8 cellular contexts compared by ENCODE assay signal in genomic region chr4:83509156-83509585, GRCh38. TPM values are rescaled to one million over a fixed set of nuclear protein-coding genes. Genes with fewer than 3 reads are reported as not detected.
DNase-seq lines count a peak whose midpoint lies in the region; ATAC-seq, FAIRE-seq and TF ChIP-seq lines count a peak whose summit lies in the region.
"Not testable (repeated sequence)": the region's sequence is repeated elsewhere in the genome, so short reads cannot be mapped to it uniquely, and the experiment has no call there.

No MANE protein-coding gene starts in this region.

- TF ChIP-seq POLR2A in H1 (IDR thresholded peaks at IDR 0.05; ENCODE audit: control extremely low read depth in 1 of 2, low read depth in 2 of 2, low read length in 2 of 2): not testable (repeated sequence)

- peak overlapping the region; percentile 100 for H2AFZ ChIP-seq in H1 (ENCODE audit: low read length)

- not testable (repeated sequence) for H3K4me3 ChIP-seq in AG09309 (ENCODE audit: control insufficient read depth, low read depth, low read length); SJCRH30; H1 (ENCODE audit: extremely low read depth in 1 of 4, insufficient read depth in 2 of 4, low read depth in 3 of 4, low read length in 4 of 4); liver (ENCODE audit: low read depth in 1 of 3, low read length in 3 of 3)

- H3K79me1 ChIP-seq in H1 (ENCODE audit: low read depth, low read length): not testable (repeated sequence)

- not testable (repeated sequence) for TF ChIP-seq EP300 in H1 (IDR thresholded peaks at IDR 0.05; ENCODE audit: borderline replicate concordance in 1 of 2, low read depth in 2 of 2, low read length in 2 of 2)

- DNase-seq in AG09309 (ENCODE audit: low read depth): not testable (repeated sequence)
- DNase-seq in NAMALWA (ENCODE audit: low spot score) (peak; percentile 67), SJCRH30 (peak; percentile 68 to 79), H1 (ENCODE audit: low read depth in 1 of 2, low spot score in 2 of 2) (peak; percentile 15 to 82)
- DNase-seq in activated T-cell treated with anti-CD3 and anti-CD28 coated beads, Interleukin-2, amount 50 U/mL, for 24 hours: peak; percentile 55
- DNase-seq in stimulated activated CD4-positive, alpha-beta T cell treated with anti-CD3 and anti-CD28 coated beads, Interleukin-1b, Interleukin-23, amount 100 ng/mL, for 24 hours (ENCODE audit: low read depth in 4 of 4, low spot score in 1 of 4): peak; percentile 21 to 52 (median 44)

- TF ChIP-seq CTCF in AG09309 (IDR thresholded peaks at IDR 0.05; ENCODE audit: control insufficient read depth, insufficient read depth, low read depth, low read length, missing control alignments) (peak; percentile 76), H1 (IDR thresholded peaks at IDR 0.05; ENCODE audit: control extremely low read depth in 1 of 3, insufficient read depth in 1 of 3, low read depth in 1 of 3, low read length in 3 of 3) (peak; percentile 13 to 66 (median 57)), liver (IDR thresholded peaks at IDR 0.05; ENCODE audit: low read depth, low read length, missing input control) (peak; percentile 75)

- CTCF ChIA-PET in H1 (lab: Charles Lee; ENCODE audit: partially characterized antibody): interaction anchor here (0.6 to 4.8 kb wide), 24 partner anchors 10 to 959 kb away, joined by 3 to 58 read pairs (median 5); no protein-coding TSS in a partner anchor

- not testable (repeated sequence) for H3K27me3 ChIP-seq in SJCRH30; H1 (replicated peaks in 1 of 4; ENCODE audit: control insufficient read depth in 3 of 4, extremely low read depth in 1 of 4, insufficient read depth in 3 of 4, low read length in 3 of 4); liver (ENCODE audit: control insufficient read depth in 4 of 4, insufficient read depth in 4 of 4, low read length in 3 of 4)

- not testable (repeated sequence) for H2BK15ac ChIP-seq in H1 (ENCODE audit: low read length)

- H3K18ac ChIP-seq in H1 (ENCODE audit: extremely low read depth, low read length): peak overlapping the region; percentile 51; the same call in 1 of the 2 replicates

- H3K9ac ChIP-seq in H1 (replicated peaks in 1 of 4; ENCODE audit: extremely low read depth in 1 of 4, low read depth in 3 of 4, low read length in 3 of 4); liver (ENCODE audit: low read depth in 1 of 2, low read length in 2 of 2): not testable (repeated sequence)

- POLR2A ChIA-PET in H1 (lab: Charles Lee; ENCODE audit: partially characterized antibody): not testable (repeated sequence)

- H3K36me3 ChIP-seq in SJCRH30; H1 (ENCODE audit: control insufficient read depth in 2 of 4, insufficient read depth in 4 of 4, low read length in 3 of 4); liver (ENCODE audit: control insufficient read depth in 4 of 4, insufficient read depth in 3 of 4, low read depth in 1 of 4, low read length in 3 of 4): not testable (repeated sequence)

- not testable (repeated sequence) for H4K20me1 ChIP-seq in H1 (replicated peaks in 1 of 2; ENCODE audit: control insufficient read depth in 1 of 2, insufficient read depth in 2 of 2, low read length in 2 of 2)

- not testable (repeated sequence) for H2BK12ac ChIP-seq in H1 (ENCODE audit: low read depth, low read length)

- 65% methylated on average over 3 of the region's 3 CpGs; no CpG with 5 or more reads in 1 of the 2 experiments for WGBS in H1 (ENCODE audit: extremely low coverage in 1 of 2, insufficient coverage in 1 of 2, insufficient read length in 1 of 2, insufficient replicate concordance in 2 of 2, low coverage in 1 of 2, low lambda C conversion rate in 2 of 2, missing lambda C conversion rate in 1 of 2), 2 experiments
- 58% methylated on average over 3 of the region's 3 CpGs for WGBS in liver

- not testable (repeated sequence) for H3K4me2 ChIP-seq in H1 (ENCODE audit: insufficient read depth in 1 of 2, low read depth in 2 of 2, low read length in 2 of 2)

- H3K4me3 Mint-ChIP-seq in activated T-cell treated with anti-CD3 and anti-CD28 coated beads, Interleukin-2, amount 50 U/mL, for 24 hours: not testable (repeated sequence)

- not testable (repeated sequence) for H4K91ac ChIP-seq in H1 (replicated peaks; ENCODE audit: insufficient read length, low read length)

- not testable (repeated sequence) for H3K27me3 Mint-ChIP-seq in activated T-cell treated with anti-CD3 and anti-CD28 coated beads, Interleukin-2, amount 50 U/mL, for 24 hours

- not testable (repeated sequence) for H3K23ac ChIP-seq in H1 (ENCODE audit: insufficient read length)

- not testable (repeated sequence) for H4K5ac ChIP-seq in H1 (ENCODE audit: insufficient read length, low read depth, low read length)

- H3K4me1 ChIP-seq in SJCRH30; H1 (replicated peaks in 1 of 4; ENCODE audit: control insufficient read depth in 3 of 4, insufficient read depth in 4 of 4, low read length in 3 of 4); liver (ENCODE audit: control insufficient read depth in 4 of 4, insufficient read depth in 4 of 4, low read length in 3 of 4): not testable (repeated sequence)

- not testable (repeated sequence) for H3K79me2 ChIP-seq in H1 (ENCODE audit: control insufficient read depth in 1 of 2, insufficient read depth in 2 of 2, low read length in 2 of 2)

- not testable (repeated sequence) for H3K9me3 Mint-ChIP-seq in activated T-cell treated with anti-CD3 and anti-CD28 coated beads, Interleukin-2, amount 50 U/mL, for 24 hours

- not testable (repeated sequence) for H2AK5ac ChIP-seq in H1 (ENCODE audit: low read depth, low read length)

- H2BK20ac ChIP-seq in H1 (ENCODE audit: low read length): not testable (repeated sequence)

- H3K27ac Mint-ChIP-seq in activated T-cell treated with anti-CD3 and anti-CD28 coated beads, Interleukin-2, amount 50 U/mL, for 24 hours: not testable (repeated sequence)

- ATAC-seq in GM18502 (IDR thresholded peaks at IDR 0.05; ENCODE audit: poor library complexity, unreplicated experiment): peak; percentile 65

- TF ChIP-seq RAD21 in H1 (IDR thresholded peaks at IDR 0.05 in 1 of 2, conservative IDR thresholded peaks at IDR 0.05 in 1 of 2; ENCODE audit: low read depth in 2 of 2, low read length in 2 of 2): peak; percentile 76 to 78
- peak; percentile 96 to 98 for TF ChIP-seq RAD21 in liver (IDR thresholded peaks at IDR 0.05)

- peak; percentile 58 for FAIRE-seq in H1 (lab: Jason Lieb, UNC)

- H4K8ac ChIP-seq in H1 (ENCODE audit: extremely low read depth, insufficient read depth, low read length): not testable (repeated sequence)

- H3K4me1 Mint-ChIP-seq in activated T-cell treated with anti-CD3 and anti-CD28 coated beads, Interleukin-2, amount 50 U/mL, for 24 hours (ENCODE audit: low read depth): peaks cover 11% of the 10 kb centered on the region

- H3K36me3 Mint-ChIP-seq in activated T-cell treated with anti-CD3 and anti-CD28 coated beads, Interleukin-2, amount 50 U/mL, for 24 hours (ENCODE audit: low read depth): not testable (repeated sequence)

- not testable (repeated sequence) for H3K27ac ChIP-seq in SJCRH30; H1 (ENCODE audit: low read depth, low read length); liver (ENCODE audit: low read depth in 1 of 2, low read length in 2 of 2)

- not testable (repeated sequence) for H3K23me2 ChIP-seq in H1 (ENCODE audit: low read depth, low read length)

- not testable (repeated sequence) for H2BK120ac ChIP-seq in H1 (replicated peaks; ENCODE audit: low read depth, low read length)

- not testable (repeated sequence) for H3K14ac ChIP-seq in H1 (ENCODE audit: insufficient read length)

- not testable (repeated sequence) for H3K4ac ChIP-seq in H1 (replicated peaks; ENCODE audit: insufficient read length, low read depth, low read length)

- not testable (repeated sequence) for H3K56ac ChIP-seq in H1 (replicated peaks; ENCODE audit: insufficient read length, low read depth, low read length)

- not testable (repeated sequence) for H2BK5ac ChIP-seq in H1 (ENCODE audit: low read depth, low read length)

- not testable (repeated sequence) for H3K9me3 ChIP-seq in SJCRH30 (replicated peaks); H1 (ENCODE audit: insufficient read depth in 2 of 2, low read depth in 1 of 2, low read length in 1 of 2); liver (ENCODE audit: control insufficient read depth in 4 of 4, low read length in 3 of 4)

RNA-seq across cellular contexts. Expression of gene ABRAXAS1, which starts 24.3 kb away (rescaled TPM):
- 32.6 and 35.2 TPM in 2 replicates for total RNA-seq in SJCRH30 (2014; rRNA removed; shearing (Covaris generic))
- total RNA-seq in H1 (2021; fragmentation: NEBNext Ultra II Directional; extraction: Animal tissue kit (Norgen Biotek cat#: 25700)): 28.6 and 32.1 TPM in 2 replicates
- polyA plus RNA-seq in H1 (2011; rRNA removed) (5.5 and 11.4 TPM in 2 replicates), liver (1 to 10 TPM in 1 of 2 donors, under 1 TPM in 1; 0.96 to 1.0 TPM)
- polyA plus RNA-seq in H1 (2011; cell fraction: cytosol; rRNA removed): 11.5 TPM
- polyA plus RNA-seq in H1 (2011; cell fraction: nucleus; rRNA removed): 7.7 TPM
- 10.6 to 16.2 TPM (median 12.0 TPM) in 4 replicates for polyA plus RNA-seq in H1 (2012, experiment 1 of 2)
- polyA plus RNA-seq in H1 (2012, experiment 2 of 2): 1.2 TPM
- polyA plus RNA-seq in H1 (2013, experiment 1 of 2): 31.9 TPM
- polyA plus RNA-seq in H1 (2013, experiment 2 of 2): 31.6 TPM
- polyA minus RNA-seq in H1 (2011; rRNA and poly(A)+ RNA removed): 13.8 and 25.8 TPM in 2 replicates
- polyA minus RNA-seq in H1 (2011; cell fraction: cytosol; rRNA and poly(A)+ RNA removed): 18.1 TPM
- polyA minus RNA-seq in H1 (2011; cell fraction: nucleus; rRNA and poly(A)+ RNA removed): 44.2 TPM
- 1 to 10 TPM; 1.6 to 7.8 TPM for total RNA-seq in liver

RNA-seq across cellular contexts. Expression of gene GPAT3, which starts 26.7 kb away (rescaled TPM):
- 2.4 and 2.6 TPM in 2 replicates for total RNA-seq in SJCRH30 (2014; rRNA removed; shearing (Covaris generic))
- 1.8 and 2.0 TPM in 2 replicates for total RNA-seq in H1 (2021; fragmentation: NEBNext Ultra II Directional; extraction: Animal tissue kit (Norgen Biotek cat#: 25700))
- polyA plus RNA-seq in H1 (2011; rRNA removed) (0.23 and 0.93 TPM in 2 replicates), liver (1 to 10 TPM; 3.8 to 6.2 TPM)
- 0.54 TPM for polyA plus RNA-seq in H1 (2011; cell fraction: cytosol; rRNA removed)
- polyA plus RNA-seq in H1 (2011; cell fraction: nucleus; rRNA removed): 1.1 TPM
- polyA plus RNA-seq in H1 (2012, experiment 1 of 2): 0.80 to 1.7 TPM (median 1.2 TPM) in 4 replicates
- 0.26 TPM for polyA plus RNA-seq in H1 (2012, experiment 2 of 2)
- 2.6 TPM for polyA plus RNA-seq in H1 (2013, experiment 1 of 2)
- polyA plus RNA-seq in H1 (2013, experiment 2 of 2): 2.9 TPM
- polyA minus RNA-seq in H1 (2011; rRNA and poly(A)+ RNA removed): 0.19 and 0.46 TPM in 2 replicates
- not detected for polyA minus RNA-seq in H1 (2011; cell fraction: cytosol; rRNA and poly(A)+ RNA removed)
- 1.2 TPM for polyA minus RNA-seq in H1 (2011; cell fraction: nucleus; rRNA and poly(A)+ RNA removed)
- total RNA-seq in liver: 1 to 10 TPM; 1.8 to 5.3 TPM

RNA-seq across cellular contexts. Expression of gene MRPS18C, which starts 53.3 kb away (rescaled TPM):
- 60.1 and 93.5 TPM in 2 replicates for total RNA-seq in SJCRH30 (2014; rRNA removed; shearing (Covaris generic))
- total RNA-seq in H1 (2021; fragmentation: NEBNext Ultra II Directional; extraction: Animal tissue kit (Norgen Biotek cat#: 25700)): 50.3 and 58.1 TPM in 2 replicates
- polyA plus RNA-seq in H1 (2011; rRNA removed) (14.3 and 22.6 TPM in 2 replicates), liver (10 to 100 TPM; 13.4 to 97.3 TPM)
- polyA plus RNA-seq in H1 (2011; cell fraction: cytosol; rRNA removed): 25.8 TPM
- 5.4 TPM for polyA plus RNA-seq in H1 (2011; cell fraction: nucleus; rRNA removed)
- polyA plus RNA-seq in H1 (2012, experiment 1 of 2): 33.0 to 69.8 TPM (median 38.4 TPM) in 4 replicates
- polyA plus RNA-seq in H1 (2012, experiment 2 of 2): 2,218 TPM
- polyA plus RNA-seq in H1 (2013, experiment 1 of 2): 118 TPM
- polyA plus RNA-seq in H1 (2013, experiment 2 of 2): 120 TPM
- polyA minus RNA-seq in H1 (2011; rRNA and poly(A)+ RNA removed): 12.8 and 12.9 TPM in 2 replicates
- polyA minus RNA-seq in H1 (2011; cell fraction: cytosol; rRNA and poly(A)+ RNA removed): 23.0 TPM
- polyA minus RNA-seq in H1 (2011; cell fraction: nucleus; rRNA and poly(A)+ RNA removed): 14.9 TPM
- total RNA-seq in liver: 10 to 100 TPM; 12.2 to 20.7 TPM

RNA-seq across cellular contexts. Expression of gene HELQ, which starts 53.5 kb away (rescaled TPM):
- 20.0 and 25.9 TPM in 2 replicates for total RNA-seq in SJCRH30 (2014; rRNA removed; shearing (Covaris generic))
- 9.0 and 10.2 TPM in 2 replicates for total RNA-seq in H1 (2021; fragmentation: NEBNext Ultra II Directional; extraction: Animal tissue kit (Norgen Biotek cat#: 25700))
- polyA plus RNA-seq in H1 (2011; rRNA removed) (4.7 and 5.9 TPM in 2 replicates), liver (1 to 10 TPM; 5.8 TPM)
- 8.1 TPM for polyA plus RNA-seq in H1 (2011; cell fraction: cytosol; rRNA removed)
- polyA plus RNA-seq in H1 (2011; cell fraction: nucleus; rRNA removed): 7.5 TPM
- polyA plus RNA-seq in H1 (2012, experiment 1 of 2): 4.8 to 5.9 TPM (median 5.0 TPM) in 4 replicates
- 0.76 TPM for polyA plus RNA-seq in H1 (2012, experiment 2 of 2)
- 6.3 TPM for polyA plus RNA-seq in H1 (2013, experiment 1 of 2)
- polyA plus RNA-seq in H1 (2013, experiment 2 of 2): 6.2 TPM
- 5.0 and 8.4 TPM in 2 replicates for polyA minus RNA-seq in H1 (2011; rRNA and poly(A)+ RNA removed)
- 2.1 TPM for polyA minus RNA-seq in H1 (2011; cell fraction: cytosol; rRNA and poly(A)+ RNA removed)
- 15.1 TPM for polyA minus RNA-seq in H1 (2011; cell fraction: nucleus; rRNA and poly(A)+ RNA removed)
- 10 to 100 TPM in 1 of 2 donors, 1 to 10 TPM in 1; 7.6 to 10.0 TPM for total RNA-seq in liver
